In the genomic region with DNA sequence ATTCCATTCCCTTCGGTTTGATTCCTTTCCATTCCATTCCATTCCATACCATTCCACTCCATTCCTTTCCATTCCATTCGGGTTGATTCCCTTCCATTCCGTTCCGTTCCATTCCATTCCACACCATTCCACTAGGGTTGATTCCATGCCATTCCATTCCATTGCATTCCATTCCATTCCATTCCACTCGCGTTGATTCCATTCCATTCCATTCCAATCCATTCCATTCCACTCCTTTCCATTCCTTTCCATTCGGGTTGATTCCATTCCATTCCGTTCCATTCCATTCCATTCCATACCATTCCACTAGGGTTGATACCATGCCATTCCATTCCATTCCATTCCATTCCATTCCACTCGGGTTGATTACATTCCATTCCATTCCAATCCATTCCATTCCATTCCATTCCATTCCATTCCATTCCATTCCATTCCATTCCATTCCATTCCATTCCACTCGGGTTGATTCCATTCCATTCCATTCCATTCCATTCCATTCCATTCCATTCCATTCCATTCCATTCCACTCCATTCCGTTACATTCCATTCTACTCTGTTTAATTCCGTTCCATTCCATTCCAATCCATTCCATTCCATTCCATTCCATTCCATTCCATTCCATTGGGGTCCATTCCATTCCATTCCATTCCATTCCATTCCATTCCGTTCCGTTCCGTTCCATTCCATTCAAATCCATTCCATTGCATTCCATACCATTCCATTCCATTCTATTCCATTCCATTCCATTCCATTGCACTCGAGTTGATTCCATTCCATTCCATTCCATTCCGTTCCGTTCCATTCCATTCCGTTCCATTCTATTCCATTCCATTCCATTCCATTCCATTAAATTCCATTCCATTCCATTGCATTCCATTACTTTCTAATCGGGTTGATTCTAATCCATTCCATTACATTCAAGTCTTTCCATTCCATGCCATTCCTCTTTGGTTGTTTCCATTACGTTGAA, we compare ENCODE assay signal across 8 cellular contexts.
A peak's percentile ranks its signal among the peaks of the same experiment; 100 is the strongest.
DNase-seq lines count a peak whose midpoint lies in the region; ATAC-seq and TF ChIP-seq lines count a peak whose summit lies in the region.
"Not testable (repeated sequence)": the region's sequence is repeated elsewhere in the genome, so short reads cannot be mapped to it uniquely, and the experiment has no call there.

No MANE protein-coding gene starts in this region.

- not testable (repeated sequence) for H3K79me2 ChIP-seq in DND-41 (ENCODE audit: insufficient read depth, low read length)

- not testable (repeated sequence) for H3K27ac Mint-ChIP-seq in activated CD4-positive, alpha-beta T cell treated with anti-CD3 and anti-CD28 coated beads, Interleukin-2, amount 10 ng/mL, durations not matched to agents 7 days and 5 days

- CTCF ChIA-PET in activated CD4-positive, alpha-beta T cell treated with anti-CD3 and anti-CD28 coated beads, Interleukin-2, amount 10 ng/mL, durations not matched to agents 7 days and 5 days (lab: Charles Lee) = not testable (repeated sequence)

- not testable (repeated sequence) for H3K9ac ChIP-seq in DND-41 (ENCODE audit: low read depth, low read length)

- H3K36me3 Mint-ChIP-seq in activated CD4-positive, alpha-beta T cell treated with anti-CD3 and anti-CD28 coated beads, Interleukin-2, amount 10 ng/mL, durations not matched to agents 7 days and 5 days (ENCODE audit: low read depth) = peaks cover 53% of the 10 kb centered on the region

- H3K27ac ChIP-seq in DND-41 (ENCODE audit: low read length); epithelial cell of prostate: not testable (repeated sequence)

- H3K27me3 Mint-ChIP-seq in activated CD4-positive, alpha-beta T cell treated with anti-CD3 and anti-CD28 coated beads, Interleukin-2, amount 10 ng/mL, durations not matched to agents 7 days and 5 days = not testable (repeated sequence)

- H2AFZ ChIP-seq in DND-41 (ENCODE audit: low read depth, low read length) = not testable (repeated sequence)

- H3K9me3 ChIP-seq in DND-41 (ENCODE audit: insufficient read depth, low read length, severe bottlenecking) = peaks cover 89% of the 10 kb centered on the region

- not testable (repeated sequence) for H3K27me3 ChIP-seq in DND-41 (ENCODE audit: insufficient read depth, low read length, poor library complexity)

- H3K9me3 Mint-ChIP-seq in activated CD4-positive, alpha-beta T cell treated with anti-CD3 and anti-CD28 coated beads, Interleukin-2, amount 10 ng/mL, durations not matched to agents 7 days and 5 days = peaks cover 51% of the 10 kb centered on the region

- ATAC-seq in DND-41 (ENCODE audit: insufficient read depth, low read depth) (peak; percentile 74), GM19463 (IDR thresholded peaks at IDR 0.05; ENCODE audit: unreplicated experiment) (peak; percentile 63), HG02885 (IDR thresholded peaks at IDR 0.05; ENCODE audit: poor library complexity, unreplicated experiment) (peak; percentile 72), sciatic nerve (peak; percentile 96)

- not testable (repeated sequence) for H3K4me1 ChIP-seq in DND-41 (ENCODE audit: insufficient read depth, low read length)

- not testable (repeated sequence) for H3K4me2 ChIP-seq in DND-41 (ENCODE audit: insufficient read depth, low read length)

- not testable (repeated sequence) for H3K4me3 Mint-ChIP-seq in activated CD4-positive, alpha-beta T cell treated with anti-CD3 and anti-CD28 coated beads, Interleukin-2, amount 10 ng/mL, durations not matched to agents 7 days and 5 days

- H3K4me3 ChIP-seq in DND-41 (ENCODE audit: low read depth in 1 of 2, low read length in 2 of 2) = 0 out of 4 replicates have a peak overlapping the region, but pooled peaks of 1 of the 2 experiments have one; percentile 1

- H3K36me3 ChIP-seq in DND-41 (ENCODE audit: insufficient read depth, low read length) = not testable (repeated sequence)

- not testable (repeated sequence) for H3K4me1 Mint-ChIP-seq in activated CD4-positive, alpha-beta T cell treated with anti-CD3 and anti-CD28 coated beads, Interleukin-2, amount 10 ng/mL, durations not matched to agents 7 days and 5 days

- H4K20me1 ChIP-seq in DND-41 (ENCODE audit: insufficient read depth, low read length) = not testable (repeated sequence)

- not testable (repeated sequence) for DNase-seq in DND-41; sciatic nerve (ENCODE audit: low spot score)
- DNase-seq in HT1080 (ENCODE audit: low read depth) = peak; percentile 58
- peak; percentile 22 for DNase-seq in activated CD4-positive, alpha-beta T cell treated with anti-CD3 and anti-CD28 coated beads, Interleukin-2, amount 10 ng/mL, durations not matched to agents 7 days and 5 days
- peak; percentile 99 for DNase-seq in epithelial cell of prostate (ENCODE audit: low read depth, low spot score)
- peak; percentile 53 for DNase-seq in islet precursor cell

- not testable (repeated sequence) for TF ChIP-seq CTCF in DND-41 (IDR thresholded peaks at IDR 0.05; ENCODE audit: borderline replicate concordance, extremely low read depth, low read length, poor library complexity, severe bottlenecking)

- POLR2A ChIA-PET in activated CD4-positive, alpha-beta T cell treated with anti-CD3 and anti-CD28 coated beads, Interleukin-2, amount 10 ng/mL, durations not matched to agents 7 days and 5 days (lab: Charles Lee) = not testable (repeated sequence)

- intact Hi-C loops in sciatic nerve (cut with DNase I) = not testable (repeated sequence)
